In genomic region chrX:86014421-86014820, GRCh38 we compare ENCODE assay signal across 23 cellular contexts. TPM values are rescaled to one million over a fixed set of nuclear protein-coding genes. Genes with fewer than 3 reads are reported as not detected.
DNase-seq lines count a peak whose midpoint lies in the region; ATAC-seq and TF ChIP-seq lines count a peak whose summit lies in the region.
"Had no signal": no experiment of that assay in that cellular context is flagged by ENCODE, and none has a peak within 500 bp of the region (broad histone marks: within the 10 kb centered on the region; RNA-seq: fewer than 3 reads in every experiment).

No MANE protein-coding gene starts in this region.

- DNase-seq in T-helper 1 cell (no peak), MV-4-11 (lab: John Stamatoyannopoulos, UW) (no peak)
- no peak for DNase-seq in CD8-positive, alpha-beta T cell
- DNase-seq in activated T-helper 1 cell treated with anti-CD3 and anti-CD28 coated beads, Interleukin-12 subunit alpha, Interleukin-12 subunit beta, Interleukin-2, Interleukin-4 antibody, amounts not matched to agents 30 ng/mL and 10 ng/mL and 1 ng/mL, durations not matched to agents 14 hours and 24 hours and 36 hours (ENCODE audit: low spot score) = no peak
- DNase-seq in naive thymus-derived CD4-positive, alpha-beta T cell = no peak
- DNase-seq: adrenal gland, Calu3, dermis blood vessel endothelial cell, EL, HCEC 1CT, heart left ventricle, left ventricle myocardium superior, NCI-H1105, NCI-H524 treated with DMSO at 0.1 percent for 48 hours, occipital lobe, retina, SW 1271 had no signal

- no peak for ATAC-seq in CD8-positive, alpha-beta T cell
- peak; percentile 37 for ATAC-seq in naive thymus-derived CD4-positive, alpha-beta T cell
- ATAC-seq in GM19351 (IDR thresholded peaks at IDR 0.05; ENCODE audit: unreplicated experiment) = no peak
- no peak for ATAC-seq in HG02884 (IDR thresholded peaks at IDR 0.05; ENCODE audit: unreplicated experiment)
- ATAC-seq: heart left ventricle, left ventricle myocardium superior, Right ventricle myocardium inferior had no signal

- H3K4me1 ChIP-seq in CD8-positive, alpha-beta T cell (ENCODE audit: insufficient read depth, low read length) = no peaks in the 10 kb centered on the region
- H3K4me1 ChIP-seq in naive thymus-derived CD4-positive, alpha-beta T cell (ENCODE audit: control insufficient read depth in 2 of 2, insufficient read depth in 2 of 2, low read length in 2 of 2) = no peaks in the 10 kb centered on the region
- H3K4me1 ChIP-seq: vagina had no signal

- H3K36me3 ChIP-seq in CD8-positive, alpha-beta T cell (ENCODE audit: insufficient read depth, low read length) = no peaks in the 10 kb centered on the region
- H3K36me3 ChIP-seq in naive thymus-derived CD4-positive, alpha-beta T cell (ENCODE audit: control insufficient read depth in 2 of 3, insufficient read depth in 3 of 3, low read length in 3 of 3) = no peaks in the 10 kb centered on the region
- H3K36me3 ChIP-seq: adrenal gland, vagina had no signal

- intact Hi-C loops in CD8-positive, alpha-beta T cell (cut with DNase I, micrococcal nuclease) = no loop called here
- intact Hi-C loops in activated T-helper 1 cell treated with anti-CD3 and anti-CD28 coated beads, Interleukin-12 subunit alpha, Interleukin-12 subunit beta, Interleukin-2, Interleukin-4 antibody, amounts not matched to agents 30 ng/mL and 10 ng/mL and 1 ng/mL, durations not matched to agents 14 hours and 24 hours and 36 hours (cut with micrococcal nuclease) = no loop called here
- intact Hi-C loops in naive thymus-derived CD4-positive, alpha-beta T cell (cut with micrococcal nuclease) = no loop called here

- CTCF ChIA-PET in CD8-positive, alpha-beta T cell (lab: Charles Lee) = no interaction called here
- CTCF ChIA-PET in naive thymus-derived CD4-positive, alpha-beta T cell (lab: Charles Lee) = no interaction called here

- H3K27me3 ChIP-seq in CD8-positive, alpha-beta T cell (ENCODE audit: insufficient read depth, low read length) = no peaks in the 10 kb centered on the region
- no peaks in the 10 kb centered on the region for H3K27me3 ChIP-seq in naive thymus-derived CD4-positive, alpha-beta T cell (ENCODE audit: control insufficient read depth in 2 of 2, insufficient read depth in 2 of 2, low read length in 2 of 2)
- H3K27me3 ChIP-seq: adrenal gland, heart left ventricle, vagina had no signal

- POLR2A ChIA-PET in CD8-positive, alpha-beta T cell (lab: Charles Lee) = no interaction called here
- POLR2A ChIA-PET in naive thymus-derived CD4-positive, alpha-beta T cell (lab: Charles Lee) = no interaction called here

- H3K9me3 ChIP-seq in CD8-positive, alpha-beta T cell (ENCODE audit: low read length) = no peaks in the 10 kb centered on the region
- H3K9me3 ChIP-seq in naive thymus-derived CD4-positive, alpha-beta T cell (ENCODE audit: control insufficient read depth in 2 of 3, low read length in 3 of 3) = no peaks in the 10 kb centered on the region
- H3K9me3 ChIP-seq: adrenal gland, heart left ventricle, vagina had no signal

- no peak for TF ChIP-seq CTCF in CD8-positive, alpha-beta T cell (IDR thresholded peaks at IDR 0.05)

- peaks cover 11% of the 10 kb centered on the region for H3K9me3 Mint-ChIP-seq in T-helper 1 cell treated with Interleukin-12 subunit alpha and Interleukin-12 subunit beta and Interleukin-4 antibody, amounts not matched to agents 30 μg/mL and 1 μg/mL, for 36 hours
- peaks cover 6% of the 10 kb centered on the region for H3K9me3 Mint-ChIP-seq in CD8-positive, alpha-beta T cell
- H3K9me3 Mint-ChIP-seq in activated T-helper 1 cell treated with anti-CD3 and anti-CD28 coated beads, Interleukin-12 subunit alpha, Interleukin-12 subunit beta, Interleukin-2, Interleukin-4 antibody, amounts not matched to agents 30 ng/mL and 10 ng/mL and 1 ng/mL, durations not matched to agents 14 hours and 24 hours and 36 hours = peaks cover 5% of the 10 kb centered on the region
- H3K9me3 Mint-ChIP-seq in naive thymus-derived CD4-positive, alpha-beta T cell = peaks cover 0 to 11% (median 2%) of the 10 kb centered on the region in 11 donors

- no peak overlapping the region for H3K27ac ChIP-seq in CD8-positive, alpha-beta T cell (ENCODE audit: low read depth, low read length)
- no peak overlapping the region for H3K27ac ChIP-seq in naive thymus-derived CD4-positive, alpha-beta T cell (ENCODE audit: low read depth, low read length)
- H3K27ac ChIP-seq: adrenal gland, heart left ventricle, vagina had no signal

- H3K27ac Mint-ChIP-seq in T-helper 1 cell treated with Interleukin-12 subunit alpha and Interleukin-12 subunit beta and Interleukin-4 antibody, amounts not matched to agents 30 μg/mL and 1 μg/mL, for 36 hours = peak overlapping the region; percentile 24
- peak overlapping the region; percentile 85 for H3K27ac Mint-ChIP-seq in CD8-positive, alpha-beta T cell
- H3K27ac Mint-ChIP-seq in activated T-helper 1 cell treated with anti-CD3 and anti-CD28 coated beads, Interleukin-12 subunit alpha, Interleukin-12 subunit beta, Interleukin-2, Interleukin-4 antibody, amounts not matched to agents 30 ng/mL and 10 ng/mL and 1 ng/mL, durations not matched to agents 14 hours and 24 hours and 36 hours = peak overlapping the region; percentile 40
- H3K27ac Mint-ChIP-seq in naive thymus-derived CD4-positive, alpha-beta T cell = peak overlapping the region in 4 of 9 donors; percentile 3 to 58 (median 44)
- H3K27ac Mint-ChIP-seq: B cell had no signal

- H3K4me3 Mint-ChIP-seq in T-helper 1 cell treated with Interleukin-12 subunit alpha and Interleukin-12 subunit beta and Interleukin-4 antibody, amounts not matched to agents 30 μg/mL and 1 μg/mL, for 36 hours = no peak overlapping the region
- no peak overlapping the region for H3K4me3 Mint-ChIP-seq in CD8-positive, alpha-beta T cell
- no peak overlapping the region for H3K4me3 Mint-ChIP-seq in activated T-helper 1 cell treated with anti-CD3 and anti-CD28 coated beads, Interleukin-12 subunit alpha, Interleukin-12 subunit beta, Interleukin-2, Interleukin-4 antibody, amounts not matched to agents 30 ng/mL and 10 ng/mL and 1 ng/mL, durations not matched to agents 14 hours and 24 hours and 36 hours
- H3K4me3 Mint-ChIP-seq in naive thymus-derived CD4-positive, alpha-beta T cell = peak overlapping the region in 3 of 10 donors; percentile 2 to 37 (median 8)
- H3K4me3 Mint-ChIP-seq: B cell had no signal

- peaks cover 25% of the 10 kb centered on the region for H3K36me3 Mint-ChIP-seq in T-helper 1 cell treated with Interleukin-12 subunit alpha and Interleukin-12 subunit beta and Interleukin-4 antibody, amounts not matched to agents 30 μg/mL and 1 μg/mL, for 36 hours (ENCODE audit: low read depth)
- peaks cover 14% of the 10 kb centered on the region for H3K36me3 Mint-ChIP-seq in CD8-positive, alpha-beta T cell
- H3K36me3 Mint-ChIP-seq in activated T-helper 1 cell treated with anti-CD3 and anti-CD28 coated beads, Interleukin-12 subunit alpha, Interleukin-12 subunit beta, Interleukin-2, Interleukin-4 antibody, amounts not matched to agents 30 ng/mL and 10 ng/mL and 1 ng/mL, durations not matched to agents 14 hours and 24 hours and 36 hours (ENCODE audit: low read depth) = peaks cover 21% of the 10 kb centered on the region
- H3K36me3 Mint-ChIP-seq in naive thymus-derived CD4-positive, alpha-beta T cell = peaks cover 6 to 43% (median 29%) of the 10 kb centered on the region in 5 donors

- no peak overlapping the region for H3K4me3 ChIP-seq in CD8-positive, alpha-beta T cell (ENCODE audit: low read depth, low read length)
- no peak overlapping the region for H3K4me3 ChIP-seq in naive thymus-derived CD4-positive, alpha-beta T cell (ENCODE audit: low read length)
- H3K4me3 ChIP-seq: adrenal gland, heart left ventricle, vagina had no signal

- no peaks in the 10 kb centered on the region for H3K27me3 Mint-ChIP-seq in T-helper 1 cell treated with Interleukin-12 subunit alpha and Interleukin-12 subunit beta and Interleukin-4 antibody, amounts not matched to agents 30 μg/mL and 1 μg/mL, for 36 hours (ENCODE audit: low read depth)
- no peaks in the 10 kb centered on the region for H3K27me3 Mint-ChIP-seq in CD8-positive, alpha-beta T cell (ENCODE audit: low read depth)
- no peaks in the 10 kb centered on the region for H3K27me3 Mint-ChIP-seq in activated T-helper 1 cell treated with anti-CD3 and anti-CD28 coated beads, Interleukin-12 subunit alpha, Interleukin-12 subunit beta, Interleukin-2, Interleukin-4 antibody, amounts not matched to agents 30 ng/mL and 10 ng/mL and 1 ng/mL, durations not matched to agents 14 hours and 24 hours and 36 hours (ENCODE audit: insufficient read depth)
- H3K27me3 Mint-ChIP-seq in naive thymus-derived CD4-positive, alpha-beta T cell = no peaks in the 10 kb centered on the region
- H3K27me3 Mint-ChIP-seq: B cell had no signal

- H3K4me1 Mint-ChIP-seq in T-helper 1 cell treated with Interleukin-12 subunit alpha and Interleukin-12 subunit beta and Interleukin-4 antibody, amounts not matched to agents 30 μg/mL and 1 μg/mL, for 36 hours (ENCODE audit: low read depth) = peaks cover 7% of the 10 kb centered on the region
- H3K4me1 Mint-ChIP-seq in CD8-positive, alpha-beta T cell (ENCODE audit: low read depth) = peaks cover 31% of the 10 kb centered on the region
- peaks cover 15% of the 10 kb centered on the region for H3K4me1 Mint-ChIP-seq in activated T-helper 1 cell treated with anti-CD3 and anti-CD28 coated beads, Interleukin-12 subunit alpha, Interleukin-12 subunit beta, Interleukin-2, Interleukin-4 antibody, amounts not matched to agents 30 ng/mL and 10 ng/mL and 1 ng/mL, durations not matched to agents 14 hours and 24 hours and 36 hours (ENCODE audit: low read depth)
- peaks cover 9 to 46% (median 31%) of the 10 kb centered on the region in 7 donors for H3K4me1 Mint-ChIP-seq in naive thymus-derived CD4-positive, alpha-beta T cell

RNA-seq across cellular contexts. Expression of gene CHM, which starts 32.9 kb away (rescaled TPM):
- 1 to 10 TPM; 2.4 to 2.5 TPM for total RNA-seq in CD8-positive, alpha-beta T cell
- total RNA-seq in activated T-helper 1 cell treated with anti-CD3 and anti-CD28 coated beads, Interleukin-12 subunit alpha, Interleukin-12 subunit beta, Interleukin-2, Interleukin-4 antibody, amounts not matched to agents 30 ng/mL and 10 ng/mL and 1 ng/mL, durations not matched to agents 14 hours and 24 hours and 36 hours = 15.6 and 15.7 TPM in 2 replicates
- total RNA-seq in naive thymus-derived CD4-positive, alpha-beta T cell = 10 to 100 TPM in 4 of 5 experiments, 1 to 10 TPM in 1; 9.0 to 22.6 (median 19.4) TPM
- polyA plus RNA-seq in naive thymus-derived CD4-positive, alpha-beta T cell = 1 to 10 TPM; 5.3 to 9.7 TPM
